Comparison of ENCODE assay signal across 9 cellular contexts in the genomic region with DNA sequence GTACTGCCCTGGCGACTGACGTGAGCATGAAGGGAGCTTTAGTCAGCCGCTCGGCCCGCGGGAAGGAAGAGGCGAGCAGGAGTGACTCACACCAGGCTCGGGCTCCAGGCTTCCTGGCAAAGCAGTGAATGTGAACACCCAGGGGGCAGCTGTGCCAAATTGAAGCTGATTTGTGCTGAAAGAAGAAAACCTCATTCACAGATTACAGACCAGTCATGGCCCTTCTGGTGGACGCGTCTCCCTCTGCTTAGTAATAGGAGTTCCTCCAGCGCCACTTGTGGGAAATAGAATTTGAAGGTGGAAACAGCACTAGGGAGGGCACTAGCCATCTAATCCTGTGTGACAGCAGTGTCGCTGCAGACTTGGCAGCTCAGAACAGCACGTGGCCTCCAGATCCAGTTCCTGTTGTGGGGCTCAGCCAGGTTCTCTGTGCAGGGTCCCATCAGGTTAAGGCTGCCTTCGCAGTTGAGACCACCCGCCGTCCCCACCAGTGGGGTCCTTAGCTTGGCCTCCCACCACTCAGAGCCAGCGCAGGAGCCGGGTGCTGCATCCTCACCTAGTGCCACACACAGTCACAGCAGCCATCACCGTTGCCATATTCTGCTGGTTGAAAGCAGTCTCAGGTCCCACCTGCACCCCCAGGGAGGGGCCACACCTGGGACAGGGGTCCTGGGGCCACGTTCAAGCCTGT.
A peak's percentile ranks its signal among the peaks of the same experiment; 100 is the strongest.
DNase-seq lines count a peak whose midpoint lies in the region; ATAC-seq and TF ChIP-seq lines count a peak whose summit lies in the region.
"Had no signal": no experiment of that assay in that cellular context is flagged by ENCODE, and none has a peak within 500 bp of the region (broad histone marks: within the 10 kb centered on the region; RNA-seq: fewer than 3 reads in every experiment).

No MANE protein-coding gene starts in this region.

- ATAC-seq in GM21786 (IDR thresholded peaks at IDR 0.05; ENCODE audit: unreplicated experiment) (no peak), HG02642 (IDR thresholded peaks at IDR 0.05; ENCODE audit: poor library complexity, unreplicated experiment) (no peak)

- TF ChIP-seq CTCF in chondrocyte (IDR thresholded peaks at IDR 0.05) = peak; percentile 63

- H3K4me1 Mint-ChIP-seq in chondrocyte (ENCODE audit: low read depth) = peaks cover 19% of the 10 kb centered on the region

- no peak overlapping the region for H3K4me3 ChIP-seq in NT2/D1 (ENCODE audit: insufficient read length, low read depth)

- no peaks in the 10 kb centered on the region for H3K27me3 Mint-ChIP-seq in chondrocyte (ENCODE audit: low read depth)
- H3K27me3 Mint-ChIP-seq: IgD-negative memory B cell had no signal

- H3K9ac ChIP-seq in NT2/D1 (ENCODE audit: insufficient read length, low read depth) = peak overlapping the region; percentile 25

- H3K36me3 ChIP-seq in NT2/D1 (ENCODE audit: insufficient read depth, insufficient read length, low read length) = peaks cover 30% of the 10 kb centered on the region

- H3K27ac Mint-ChIP-seq in chondrocyte (ENCODE audit: unreplicated experiment) = peak overlapping the region; percentile 94
- H3K27ac Mint-ChIP-seq: IgD-negative memory B cell had no signal

- H3K27me3 ChIP-seq in NT2/D1 (ENCODE audit: insufficient read depth, insufficient read length) = peaks cover 35% of the 10 kb centered on the region

- H3K4me3 Mint-ChIP-seq in chondrocyte (ENCODE audit: unreplicated experiment) = peak overlapping the region; percentile 52
- H3K4me3 Mint-ChIP-seq: IgD-negative memory B cell had no signal

- peak; percentile 98 for DNase-seq in EL
- no peak for DNase-seq in NT2/D1 (ENCODE audit: low read depth, low spot score)
- peak; percentile 93 for DNase-seq in chondrocyte (ENCODE audit: low spot score)
- peak; percentile 91 to 98 for DNase-seq in lung microvascular endothelial cell (ENCODE audit: low read depth in 2 of 2)
- DNase-seq in T-helper 9 cell = no peak
- DNase-seq in NCI-H2227 treated with DMSO at 0.1 percent for 48 hours (lab: John Stamatoyannopoulos, UW) = no peak

- H3K4me1 ChIP-seq in NT2/D1 (ENCODE audit: insufficient read depth, insufficient read length) = peaks cover 18% of the 10 kb centered on the region

- H3K36me3 Mint-ChIP-seq in chondrocyte (ENCODE audit: low read depth) = no peaks in the 10 kb centered on the region

- no peaks in the 10 kb centered on the region for H3K9me3 ChIP-seq in NT2/D1 (ENCODE audit: insufficient read depth, low read length)

- H3K9me3 Mint-ChIP-seq in chondrocyte (ENCODE audit: low read depth) = no peaks in the 10 kb centered on the region
- H3K9me3 Mint-ChIP-seq: IgD-negative memory B cell had no signal

Comparison
In these comparisons a context has a peak if more than half of its experiments do, and no peak if none do; other contexts are left out.
1. DNase-seq: peak in EL (single experiment), chondrocyte (single experiment) and lung microvascular endothelial cell (2 of 2); none in NT2/D1 (single experiment), T-helper 9 cell (single experiment) and NCI-H2227 treated with DMSO at 0.1 percent for 48 hours (single experiment).